In genomic region chr11:70908223-70908622, GRCh38 we compare ENCODE assay signal across 21 cellular contexts.
DNase-seq lines count a peak whose midpoint lies in the region; ATAC-seq, FAIRE-seq and TF ChIP-seq lines count a peak whose summit lies in the region.
"Had no signal": no experiment of that assay in that cellular context is flagged by ENCODE, and none has a peak within 500 bp of the region (broad histone marks: within the 10 kb centered on the region; RNA-seq: fewer than 3 reads in every experiment).

No MANE protein-coding gene starts in this region.

- peaks cover 0 to 28% (median 23%) of the 10 kb centered on the region in 4 donors for H3K4me1 ChIP-seq in esophagus muscularis mucosa
- no peaks in the 10 kb centered on the region for H3K4me1 ChIP-seq in mucosa of descending colon (ENCODE audit: low read depth)
- no peaks in the 10 kb centered on the region for H3K4me1 ChIP-seq in small intestine (ENCODE audit: control insufficient read depth in 2 of 2, insufficient read depth in 1 of 2, low read depth in 1 of 2, low read length in 1 of 2)

- peak; percentile 37 for DNase-seq in activated effector memory CD4-positive, alpha-beta T cell treated with anti-CD3 and anti-CD28 coated beads, Interleukin-2, amount 50 U/mL, for 16 hours
- no peak for DNase-seq in activated effector memory CD4-positive, alpha-beta T cell treated with Interleukin-2 at 50 U/mL for 16 hours
- DNase-seq in esophagus muscularis mucosa (ENCODE audit: extremely low spot score) = no peak
- DNase-seq in mucosa of descending colon = peak in 1 of 3 donors; percentile 20
- no peak for DNase-seq in coronary artery (ENCODE audit: low spot score)
- no peak for DNase-seq in small intestine
- no peak for DNase-seq in NCI-H2107 (lab: John Stamatoyannopoulos, UW)
- no peak for DNase-seq in Ammon's horn (ENCODE audit: low spot score)
- DNase-seq: CD4-positive, alpha-beta T cell; DMS153; GF-D8; KBM-7; MV-4-11; NCI-H1694 treated with DMSO at 0.1 percent for 48 hours; NCI-H446; OCI-M1; SHP77 had no signal

- peak overlapping the region in 1 of 4 donors; percentile 16 for H3K4me3 ChIP-seq in esophagus muscularis mucosa
- H3K4me3 ChIP-seq in mucosa of descending colon = no peak overlapping the region
- H3K4me3 ChIP-seq in coronary artery = no peak overlapping the region
- H3K4me3 ChIP-seq in small intestine (ENCODE audit: low read depth in 1 of 2, low read length in 2 of 2) = no peak overlapping the region
- H3K4me3 ChIP-seq: GM23338, SK-N-MC had no signal

- TF ChIP-seq EP300 in esophagus muscularis mucosa (IDR thresholded peaks at IDR 0.05) = no peak

- no peaks in the 10 kb centered on the region for H3K36me3 ChIP-seq in esophagus muscularis mucosa
- no peaks in the 10 kb centered on the region for H3K36me3 ChIP-seq in mucosa of descending colon (ENCODE audit: low read depth)
- H3K36me3 ChIP-seq in small intestine (ENCODE audit: control insufficient read depth in 2 of 2, insufficient read depth in 2 of 2, low read length in 2 of 2) = no peaks in the 10 kb centered on the region

- no peak for FAIRE-seq in small intestine (lab: Jason Lieb, UNC)
- FAIRE-seq: GM19239 had no signal

- H3K27ac ChIP-seq in esophagus muscularis mucosa (replicated peaks in 1 of 4) (peak overlapping the region in 3 of 4 donors; percentile 38 to 66 (median 62)), coronary artery (no peak overlapping the region), small intestine (ENCODE audit: low read depth in 1 of 2, low read length in 1 of 2) (no peak overlapping the region)
- H3K27ac ChIP-seq: SK-N-MC had no signal

- intact Hi-C loops in esophagus muscularis mucosa (cut with DNase I) (no loop called here), mucosa of descending colon (cut with DNase I, micrococcal nuclease) (no loop called here)

- H3K27me3 ChIP-seq in esophagus muscularis mucosa (no peaks in the 10 kb centered on the region), small intestine (ENCODE audit: control insufficient read depth in 2 of 2, insufficient read depth in 2 of 2, low read length in 2 of 2) (no peaks in the 10 kb centered on the region)

- H3K9me3 ChIP-seq in esophagus muscularis mucosa (no peaks in the 10 kb centered on the region), mucosa of descending colon (no peaks in the 10 kb centered on the region), small intestine (ENCODE audit: control insufficient read depth, low read depth) (no peaks in the 10 kb centered on the region)

- 61% methylated on average over 9 of the region's 9 CpGs for WGBS in esophagus muscularis mucosa
- WGBS in small intestine, 3 donors = 54 to 74% (median 72%) methylated on average over 9 of the region's 9 CpGs

- TF ChIP-seq POLR2A in esophagus muscularis mucosa (IDR thresholded peaks at IDR 0.05; ENCODE audit: low read depth) = no peak

- TF ChIP-seq CTCF in esophagus muscularis mucosa (IDR thresholded peaks at IDR 0.05) (no peak), mucosa of descending colon (IDR thresholded peaks at IDR 0.05) (no peak), coronary artery (IDR thresholded peaks at IDR 0.05) (no peak)

- ATAC-seq in mucosa of descending colon = peak; percentile 41
- ATAC-seq: GM23338, HCT116 had no signal

Comparison
In these comparisons a context has a peak if more than half of its experiments do, and no peak if none do; other contexts are left out.
1. H3K27ac ChIP-seq: peak in esophagus muscularis mucosa (3 of 4); none in coronary artery (0 of 2) and small intestine (0 of 2).